8 cellular contexts compared by ENCODE assay signal in genomic region chr19:11092181-11092538, GRCh38. TPM values are rescaled to one million over a fixed set of nuclear protein-coding genes. Genes with fewer than 3 reads are reported as not detected.
DNase-seq lines count a peak whose midpoint lies in the region; ATAC-seq and TF ChIP-seq lines count a peak whose summit lies in the region.

No MANE protein-coding gene starts in this region.

- ATAC-seq in GM21529 (IDR thresholded peaks at IDR 0.05; ENCODE audit: unreplicated experiment) (no peak), HG03045 (IDR thresholded peaks at IDR 0.05; ENCODE audit: unreplicated experiment) (no peak)

- POLR2A ChIA-PET in HEK293T (lab: Yijun Ruan, JAX): no interaction called here

- H3K4me1 ChIP-seq in stomach smooth muscle (ENCODE audit: control insufficient read depth, insufficient read depth, low read length): peaks cover 36% of the 10 kb centered on the region

- H3K9ac ChIP-seq in stomach smooth muscle (ENCODE audit: low read length in 2 of 2): peak overlapping the region in 1 of 2 donors; percentile 92

- peak overlapping the region; percentile 87 for H3K27ac ChIP-seq in stomach smooth muscle (ENCODE audit: low read length)

- TF ChIP-seq CTCF in kidney epithelial cell (IDR thresholded peaks at IDR 0.05; ENCODE audit: insufficient read depth, low read length, poor library complexity, severe bottlenecking): no peak

- H3K27me3 ChIP-seq in kidney epithelial cell (ENCODE audit: control insufficient read depth, insufficient read depth, low read length) (no peaks in the 10 kb centered on the region), stomach smooth muscle (ENCODE audit: control insufficient read depth in 1 of 2, insufficient read depth in 2 of 2, low read length in 2 of 2) (peaks cover 0 to 2% of the 10 kb centered on the region in 2 donors)

- peaks cover 2% of the 10 kb centered on the region for H3K36me3 ChIP-seq in kidney epithelial cell (ENCODE audit: control insufficient read depth, insufficient read depth, low read length)
- no peaks in the 10 kb centered on the region for H3K36me3 ChIP-seq in stomach smooth muscle (ENCODE audit: control insufficient read depth in 2 of 2, insufficient read depth in 2 of 2, low read length in 2 of 2)

- DNase-seq in DMS53 (lab: John Stamatoyannopoulos, UW) (peak; percentile 90), NCI-H2029 (lab: John Stamatoyannopoulos, UW) (peak; percentile 55), amniotic stem cell (lab: John Stamatoyannopoulos, UW) (peak; percentile 38), kidney epithelial cell (ENCODE audit: low read depth) (peak; percentile 57), HEK293T (ENCODE audit: extremely low spot score) (no peak)

- H3K4me3 ChIP-seq in kidney epithelial cell (ENCODE audit: low read depth, low read length) (peak overlapping the region; percentile 86), stomach smooth muscle (ENCODE audit: low read length in 2 of 2) (peak overlapping the region in 1 of 2 donors; percentile 92)

- CTCF ChIA-PET in HEK293T (lab: Yijun Ruan, JAX): interaction anchor here (0.5 kb wide), 1 partner anchor 22 kb away, joined by 3 read pairs; no protein-coding TSS in a partner anchor

- no peaks in the 10 kb centered on the region for H3K9me3 ChIP-seq in stomach smooth muscle (ENCODE audit: control insufficient read depth in 2 of 2, low read length in 2 of 2)

TF ChIP-seq in HEK293T, 16 proteins besides CTCF, POLR2A, EP300 and RAD21:
- no peak for TF ChIP-seq ZNF384 (IDR thresholded peaks at IDR 0.05)
- no peak for TF ChIP-seq ARNT (IDR thresholded peaks at IDR 0.05)
- no peak for TF ChIP-seq HDGF (IDR thresholded peaks at IDR 0.05; ENCODE audit: borderline replicate concordance)
- TF ChIP-seq FOXM1 (IDR thresholded peaks at IDR 0.05; ENCODE audit: borderline replicate concordance): no peak
- no peak for TF ChIP-seq LEF1 (IDR thresholded peaks at IDR 0.05; ENCODE audit: borderline replicate concordance)
- TF ChIP-seq FOXA1 (IDR thresholded peaks at IDR 0.05): no peak
- no peak for TF ChIP-seq FOXK2 (IDR thresholded peaks at IDR 0.05)
- no peak for TF ChIP-seq SUZ12 (IDR thresholded peaks at IDR 0.05)
- no peak for TF ChIP-seq BHLHE40 (IDR thresholded peaks at IDR 0.05; ENCODE audit: borderline replicate concordance)
- no peak for TF ChIP-seq ELF4 (IDR thresholded peaks at IDR 0.05)
- no peak for TF ChIP-seq NFRKB (IDR thresholded peaks at IDR 0.05)
- TF ChIP-seq SP1 (IDR thresholded peaks at IDR 0.05): no peak
- TF ChIP-seq, protein P1, sequence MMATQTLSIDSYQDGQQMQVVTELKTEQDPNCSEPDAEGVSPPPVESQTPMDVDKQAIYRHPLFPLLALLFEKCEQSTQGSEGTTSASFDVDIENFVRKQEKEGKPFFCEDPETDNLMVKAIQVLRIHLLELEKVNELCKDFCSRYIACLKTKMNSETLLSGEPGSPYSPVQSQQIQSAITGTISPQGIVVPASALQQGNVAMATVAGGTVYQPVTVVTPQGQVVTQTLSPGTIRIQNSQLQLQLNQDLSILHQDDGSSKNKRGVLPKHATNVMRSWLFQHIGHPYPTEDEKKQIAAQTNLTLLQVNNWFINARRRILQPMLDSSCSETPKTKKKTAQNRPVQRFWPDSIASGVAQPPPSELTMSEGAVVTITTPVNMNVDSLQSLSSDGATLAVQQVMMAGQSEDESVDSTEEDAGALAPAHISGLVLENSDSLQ (IDR thresholded peaks at IDR 0.05): no peak
- TF ChIP-seq L3MBTL2 (conservative IDR thresholded peaks at IDR 0.05): no peak
- no peak for TF ChIP-seq CTBP1 (IDR thresholded peaks at IDR 0.05; ENCODE audit: borderline replicate concordance)
- TF ChIP-seq TARDBP (IDR thresholded peaks at IDR 0.05): no peak
TF ChIP-seq in HEK293T: peak in this region for 0.

RNA-seq across cellular contexts. Expression of gene LDLR, which starts 2.9 kb away (rescaled TPM):
- total RNA-seq in kidney epithelial cell: 104 and 135 TPM in 2 replicates
